In genomic region chr3:183697610-183698317, GRCh38 we compare ENCODE assay signal across 8 cellular contexts. TPM values are rescaled to one million over a fixed set of nuclear protein-coding genes. Genes with fewer than 3 reads are reported as not detected.
DNase-seq lines count a peak whose midpoint lies in the region; ATAC-seq and TF ChIP-seq lines count a peak whose summit lies in the region.

TSS of gene YEATS2 (plus strand) at chr3:183697797. CDS start at chr3:183715163, 17,366 bp downstream.

- H3K27me3 ChIP-seq in GM23338 (ENCODE audit: insufficient read depth) (no peaks in the 10 kb centered on the region), testis (no peaks in the 10 kb centered on the region)

- H3K79me2 ChIP-seq in GM23338 (replicated peaks; ENCODE audit: insufficient read depth): peaks cover 48% of the 10 kb centered on the region

- H3K36me3 ChIP-seq in GM23338 (ENCODE audit: insufficient read depth) (no peaks in the 10 kb centered on the region), testis (ENCODE audit: low read depth, missing control alignments) (no peaks in the 10 kb centered on the region)

- H4K20me1 ChIP-seq in GM23338 (replicated peaks; ENCODE audit: insufficient read depth): peaks cover 9% of the 10 kb centered on the region

- peak within 1 kb of the TSS; percentile 92 for H3K4me2 ChIP-seq in GM23338

- H3K9me3 Mint-ChIP-seq in GM23338 (no peaks in the 10 kb centered on the region; the same call in 2 of the 3 replicates), glutamatergic neuron (ENCODE audit: unreplicated experiment) (peaks cover 6% of the 10 kb centered on the region), osteocyte (ENCODE audit: unreplicated experiment) (no peaks in the 10 kb centered on the region)
- no peaks in the 10 kb centered on the region for H3K9me3 Mint-ChIP-seq in activated naive CD4-positive, alpha-beta T cell treated with anti-CD3 and anti-CD28 coated beads, Interleukin-2, amount 50 U/mL, for 24 hours

- no peaks in the 10 kb centered on the region for H3K9me3 ChIP-seq in testis

- H3K27ac ChIP-seq in GM23338 (ENCODE audit: low read depth): peak within 1 kb of the TSS; percentile 97
- peak within 1 kb of the TSS; percentile 94 to 96 for H3K27ac ChIP-seq in testis

- 0 out of 2 replicates have a peak, but pooled peaks cover 3% of the 10 kb centered on the region for H3K9me2 ChIP-seq in GM23338 (ENCODE audit: insufficient read depth)

- H3K27me3 Mint-ChIP-seq in GM23338 (ENCODE audit: insufficient read depth, low read depth, poor library complexity) (peaks cover 4% of the 10 kb centered on the region), glutamatergic neuron (ENCODE audit: unreplicated experiment) (peaks cover 1% of the 10 kb centered on the region), osteocyte (ENCODE audit: unreplicated experiment) (no peaks in the 10 kb centered on the region)
- H3K27me3 Mint-ChIP-seq in activated naive CD4-positive, alpha-beta T cell treated with anti-CD3 and anti-CD28 coated beads, Interleukin-2, amount 50 U/mL, for 24 hours: no peaks in the 10 kb centered on the region

- intact Hi-C loops in testis (cut with DNase I; ENCODE audit: low total_unique reads): no loop called here

- no peaks in the 10 kb centered on the region for H3F3A ChIP-seq in GM23338 (replicated peaks; ENCODE audit: low read depth)

- H3K4me3 ChIP-seq in GM23338 (peak within 1 kb of the TSS; percentile 84), LNCaP clone FGC (ENCODE audit: low read depth, low read length) (peak within 1 kb of the TSS; percentile 97), testis (peak within 1 kb of the TSS; percentile 93)

- WGBS in testis, 2 donors: 1% methylated on average over 15 to 63 of the region's 89 CpGs

- TF ChIP-seq CTCF in GM23338 (conservative IDR thresholded peaks at IDR 0.05; ENCODE audit: low read depth in 2 of 2) (no peak), LNCaP clone FGC (IDR thresholded peaks at IDR 0.05; ENCODE audit: control insufficient read depth, extremely low read depth, insufficient read depth) (no peak), glutamatergic neuron (IDR thresholded peaks at IDR 0.05; ENCODE audit: partially characterized antibody, unreplicated experiment) (no peak), osteocyte (IDR thresholded peaks at IDR 0.05) (no peak), testis (IDR thresholded peaks at IDR 0.05) (no peak)

- ATAC-seq in GM23338 (peak; percentile 78), SK-N-SH treated with all-trans-retinoic acid at 6 μM for 48 hours (peak; percentile 70)

- DNase-seq in G401 (ENCODE audit: low spot score) (peak; percentile 54), GM23338 (ENCODE audit: low spot score) (peak; percentile 83), LNCaP clone FGC (ENCODE audit: low read depth) (no peak), glutamatergic neuron (peak; percentile 80), osteocyte (ENCODE audit: extremely low spot score, unreplicated experiment) (peak; percentile 91), testis (peak; percentile 75)

- no peak for TF ChIP-seq POLR2A in testis (IDR thresholded peaks at IDR 0.05)

- peaks cover 25% of the 10 kb centered on the region; the same call in 1 of the 2 replicates for H3K4me1 ChIP-seq in GM23338 (ENCODE audit: insufficient read depth)
- no peaks in the 10 kb centered on the region for H3K4me1 ChIP-seq in testis

- peaks cover 6% of the 10 kb centered on the region for H3K36me3 Mint-ChIP-seq in GM23338 (ENCODE audit: low read depth)
- H3K36me3 Mint-ChIP-seq in activated naive CD4-positive, alpha-beta T cell treated with anti-CD3 and anti-CD28 coated beads, Interleukin-2, amount 50 U/mL, for 24 hours: peaks cover 10% of the 10 kb centered on the region
- H3K36me3 Mint-ChIP-seq in glutamatergic neuron (ENCODE audit: unreplicated experiment): no peaks in the 10 kb centered on the region
- peaks cover 5% of the 10 kb centered on the region for H3K36me3 Mint-ChIP-seq in osteocyte (ENCODE audit: unreplicated experiment)

- peak within 1 kb of the TSS; percentile 85 for H3K4me3 Mint-ChIP-seq in GM23338
- H3K4me3 Mint-ChIP-seq in activated naive CD4-positive, alpha-beta T cell treated with anti-CD3 and anti-CD28 coated beads, Interleukin-2, amount 50 U/mL, for 24 hours: peak within 1 kb of the TSS; percentile 87
- peak within 1 kb of the TSS; percentile 95 for H3K4me3 Mint-ChIP-seq in glutamatergic neuron (ENCODE audit: unreplicated experiment)
- peak within 1 kb of the TSS; percentile 78 for H3K4me3 Mint-ChIP-seq in osteocyte (ENCODE audit: unreplicated experiment)

- H2AFZ ChIP-seq in GM23338: peak within 1 kb of the TSS; percentile 94

- H3K4me1 Mint-ChIP-seq in GM23338 (peaks cover 30% of the 10 kb centered on the region), glutamatergic neuron (ENCODE audit: low read depth, unreplicated experiment) (peaks cover 20% of the 10 kb centered on the region), osteocyte (ENCODE audit: unreplicated experiment) (peaks cover 39% of the 10 kb centered on the region)
- peaks cover 37% of the 10 kb centered on the region for H3K4me1 Mint-ChIP-seq in activated naive CD4-positive, alpha-beta T cell treated with anti-CD3 and anti-CD28 coated beads, Interleukin-2, amount 50 U/mL, for 24 hours

- in situ Hi-C loops in G401 (cut with HindIII; ENCODE audit: low sequenced_read_pairs): no loop called here

- H3K27ac Mint-ChIP-seq in GM23338 (peak within 1 kb of the TSS; percentile 57), glutamatergic neuron (ENCODE audit: unreplicated experiment) (peak within 1 kb of the TSS; percentile 91), osteocyte (ENCODE audit: unreplicated experiment) (peak within 1 kb of the TSS; percentile 90)
- peak within 1 kb of the TSS; percentile 87 for H3K27ac Mint-ChIP-seq in activated naive CD4-positive, alpha-beta T cell treated with anti-CD3 and anti-CD28 coated beads, Interleukin-2, amount 50 U/mL, for 24 hours

TF ChIP-seq in GM23338, 12 proteins besides CTCF, POLR2A, EP300 and RAD21:
- TF ChIP-seq ZNF331 (CRISPR knock-in tag; IDR thresholded peaks at IDR 0.05; ENCODE audit: low read depth) (no peak), POLR2AphosphoS5 (IDR thresholded peaks at IDR 0.05; ENCODE audit: low read depth) (peak; percentile 79), ZNF114 (CRISPR knock-in tag; IDR thresholded peaks at IDR 0.05) (peak; percentile 76; the same call in 1 of the 2 replicates)
TF ChIP-seq in GM23338: peak in this region for 2.

TF ChIP-seq in SK-N-SH treated with all-trans-retinoic acid at 6 μM for 48 hours, 23 proteins besides CTCF, POLR2A, EP300 and RAD21:
- no peak for TF ChIP-seq ISL1 (CRISPR knock-in tag; IDR thresholded peaks at IDR 0.05)
- TF ChIP-seq ZFP3 (CRISPR knock-in tag; IDR thresholded peaks at IDR 0.05): peak; percentile 63
- peak; percentile 89 for TF ChIP-seq TSHZ2 (CRISPR knock-in tag; IDR thresholded peaks at IDR 0.05)
- peak; percentile 74; the same call in 1 of the 2 replicates for TF ChIP-seq SNAI2 (CRISPR knock-in tag; IDR thresholded peaks at IDR 0.05)
- TF ChIP-seq CSDC2 (CRISPR knock-in tag; IDR thresholded peaks at IDR 0.05): peak; percentile 94
- 0 out of 2 replicates have a peak, but pooled peaks have one; percentile 20 for TF ChIP-seq ZC3H10 (CRISPR knock-in tag; IDR thresholded peaks at IDR 0.05)

RNA-seq across cellular contexts. Expression of gene YEATS2, which starts in this region (rescaled TPM):
- total RNA-seq in G401 (2014; rRNA removed; shearing (Covaris generic)): 32.1 and 34.2 TPM in 2 replicates
- 45.9 and 72.8 TPM in 2 replicates for total RNA-seq in GM23338 (2014; rRNA removed; shearing (Covaris generic))
- 13.9 and 15.2 TPM in 2 replicates for polyA plus RNA-seq in GM23338 (2016; fragmentation: Nextera tagmentation; extraction: Ambion mirVana)
- 56.1 TPM for total RNA-seq in glutamatergic neuron (ENCODE audit: unreplicated experiment)
- 40.8 and 41.4 TPM in 2 replicates for total RNA-seq in osteocyte
- total RNA-seq in testis: 10 to 100 TPM; 39.9 to 41.7 TPM
- polyA plus RNA-seq in testis (ENCODE audit: insufficient read depth, low read depth, low replicate concordance): 19.3 TPM
